Comparison of ENCODE assay signal across 19 cellular contexts in genomic region chr7:5363729-5364128, GRCh38.
A peak's percentile ranks its signal among the peaks of the same experiment; 100 is the strongest.
DNase-seq lines count a peak whose midpoint lies in the region; ATAC-seq, FAIRE-seq and TF ChIP-seq lines count a peak whose summit lies in the region.
"Had no signal": no experiment of that assay in that cellular context is flagged by ENCODE, and none has a peak within 500 bp of the region (broad histone marks: within the 10 kb centered on the region; RNA-seq: fewer than 3 reads in every experiment).

No MANE protein-coding gene starts in this region.

- peaks cover 11% of the 10 kb centered on the region for H3K4me1 Mint-ChIP-seq in central memory CD8-positive, alpha-beta T cell

- H3K4me1 ChIP-seq in BLaER1 (peaks cover 61% of the 10 kb centered on the region), OCI-LY1 (ENCODE audit: insufficient read depth, low read length, severe bottlenecking) (peaks cover 9% of the 10 kb centered on the region)
- H3K4me1 ChIP-seq: foreskin keratinocyte, Peyer's patch had no signal

- no peaks in the 10 kb centered on the region for H3K9me3 ChIP-seq in BLaER1
- H3K9me3 ChIP-seq in OCI-LY1 (ENCODE audit: low read length): no peaks in the 10 kb centered on the region
- H3K9me3 ChIP-seq: left ventricle myocardium inferior, Peyer's patch had no signal

- no peaks in the 10 kb centered on the region for H3F3A ChIP-seq in OCI-LY1 (ENCODE audit: insufficient read depth, low read length)

- H3K36me3 Mint-ChIP-seq in central memory CD8-positive, alpha-beta T cell (ENCODE audit: insufficient read depth): peaks cover 33% of the 10 kb centered on the region

- no peak overlapping the region for H3K4me3 ChIP-seq in BLaER1
- H3K4me3 ChIP-seq in OCI-LY1 (ENCODE audit: low read depth, low read length, poor library complexity, severe bottlenecking): no peak overlapping the region
- H3K4me3 ChIP-seq: left ventricle myocardium inferior, Peyer's patch had no signal

- no peaks in the 10 kb centered on the region for H3K9me3 Mint-ChIP-seq in central memory CD8-positive, alpha-beta T cell

- H4K20me1 ChIP-seq in BLaER1 (peaks cover 79% of the 10 kb centered on the region), OCI-LY1 (ENCODE audit: insufficient read depth, low read length) (no peaks in the 10 kb centered on the region)

- H3K27me3 Mint-ChIP-seq in central memory CD8-positive, alpha-beta T cell: no peaks in the 10 kb centered on the region

- DNase-seq in central memory CD8-positive, alpha-beta T cell (ENCODE audit: low spot score in 2 of 2): no peak
- DNase-seq in UCSD-AML1 (lab: John Stamatoyannopoulos, UW; ENCODE audit: unreplicated experiment): no peak
- no peak for DNase-seq in RCC 7860 (ENCODE audit: low spot score)
- DNase-seq in DMS 273 treated with DMSO at 0.1 percent for 48 hours (lab: John Stamatoyannopoulos, UW): no peak
- no peak for DNase-seq in SW 1271 (lab: John Stamatoyannopoulos, UW)
- DNase-seq: foreskin keratinocyte; KG1; left ventricle myocardium inferior; NCI-H1048; NCI-H69; Peyer's patch; stimulated activated CD4-positive, alpha-beta T cell treated with anti-CD3 and anti-CD28 coated beads, Interleukin-2, amount 100 ng/mL, for 48 hours; WERI-Rb-1 had no signal

- H3K27ac Mint-ChIP-seq in central memory CD8-positive, alpha-beta T cell (ENCODE audit: low read depth): peak overlapping the region; percentile 51

- H3K79me2 ChIP-seq in OCI-LY1 (ENCODE audit: insufficient read depth, low read length): no peaks in the 10 kb centered on the region

- H3K9ac ChIP-seq in BLaER1 (no peak overlapping the region; the same call in 1 of the 2 replicates), OCI-LY1 (ENCODE audit: low read length) (no peak overlapping the region)

- no peak for TF ChIP-seq CTCF in OCI-LY1 (IDR thresholded peaks at IDR 0.05; ENCODE audit: low read length)

- H3K27ac ChIP-seq in BLaER1: no peak overlapping the region
- H3K27ac ChIP-seq in OCI-LY1 (ENCODE audit: low read depth, low read length, poor library complexity, severe bottlenecking): peak overlapping the region; percentile 42
- H3K27ac ChIP-seq: foreskin keratinocyte, left ventricle myocardium inferior, Peyer's patch, WERI-Rb-1 had no signal

- ATAC-seq in GM18498 (IDR thresholded peaks at IDR 0.05; ENCODE audit: unreplicated experiment): peak; percentile 48
- no peak for ATAC-seq in central memory CD8-positive, alpha-beta T cell (replicated peaks; ENCODE audit: extremely low read depth, poor library complexity, severe bottlenecking)
- ATAC-seq: foreskin keratinocyte, sciatic nerve had no signal

- FAIRE-seq in RCC 7860 (lab: Jason Lieb, UNC): no peak
- FAIRE-seq: D721Med, endothelial cell of umbilical vein had no signal

- no peak overlapping the region for H2AFZ ChIP-seq in OCI-LY1 (ENCODE audit: low read length)

- H3K27me3 ChIP-seq in BLaER1: no peaks in the 10 kb centered on the region
- no peaks in the 10 kb centered on the region for H3K27me3 ChIP-seq in OCI-LY1 (ENCODE audit: insufficient read depth, low read length)
- H3K27me3 ChIP-seq: foreskin keratinocyte, Peyer's patch had no signal

- peak overlapping the region; percentile 86 for H3K4me2 ChIP-seq in BLaER1
- H3K4me2 ChIP-seq in OCI-LY1 (ENCODE audit: low read length): no peak overlapping the region

- no peaks in the 10 kb centered on the region for H3K9me2 ChIP-seq in OCI-LY1 (ENCODE audit: low read depth, low read length)

- H3K36me3 ChIP-seq in BLaER1 (peaks cover 37% of the 10 kb centered on the region), OCI-LY1 (ENCODE audit: insufficient read depth, low read length) (peaks cover 33% of the 10 kb centered on the region)

- no peak overlapping the region for H3K4me3 Mint-ChIP-seq in central memory CD8-positive, alpha-beta T cell
